Comparison of ENCODE assay signal across 9 cellular contexts in genomic region chr12:120457133-120457532, GRCh38. TPM values are rescaled to one million over a fixed set of nuclear protein-coding genes. Genes with fewer than 3 reads are reported as not detected.
DNase-seq lines count a peak whose midpoint lies in the region; ATAC-seq, FAIRE-seq and TF ChIP-seq lines count a peak whose summit lies in the region.
"Had no signal": no experiment of that assay in that cellular context is flagged by ENCODE, and none has a peak within 500 bp of the region (broad histone marks: within the 10 kb centered on the region; RNA-seq: fewer than 3 reads in every experiment).

No MANE protein-coding gene starts in this region.

- no peaks in the 10 kb centered on the region for H3K9me3 Mint-ChIP-seq in activated naive CD4-positive, alpha-beta T cell treated with anti-CD3 and anti-CD28 coated beads for 36 hours
- no peaks in the 10 kb centered on the region for H3K9me3 Mint-ChIP-seq in endodermal cell
- no peaks in the 10 kb centered on the region for H3K9me3 Mint-ChIP-seq in stimulated activated naive B cell treated with anti-CD40 and anti-IgM and Interleukin-4, amounts not matched to agents 10 μg/mL and 1 μg/mL and 100 μg/mL, for 72 hours

- DNase-seq in activated naive CD4-positive, alpha-beta T cell treated with anti-CD3 and anti-CD28 coated beads for 36 hours, result no peak
- DNase-seq in activated naive CD4-positive, alpha-beta T cell (lab: John Stamatoyannopoulos, UW), result no peak
- DNase-seq in NCI-H69 (lab: John Stamatoyannopoulos, UW) (peak; percentile 28), endodermal cell (peak; percentile 87), small intestine (no peak)
- DNase-seq in stimulated activated naive B cell treated with anti-CD40 and anti-IgM and Interleukin-4, amounts not matched to agents 10 μg/mL and 1 μg/mL and 100 μg/mL, for 72 hours, result no peak
- DNase-seq: mucosa of descending colon had no signal

- no peak overlapping the region for H3K4me3 ChIP-seq in endodermal cell (ENCODE audit: low read length)
- H3K4me3 ChIP-seq in small intestine (ENCODE audit: low read depth in 1 of 2, low read length in 2 of 2), result no peak overlapping the region
- H3K4me3 ChIP-seq: mucosa of descending colon had no signal

- H3K4me1 ChIP-seq in endodermal cell (ENCODE audit: control insufficient read depth, insufficient read depth, low read length) (peaks cover 4% of the 10 kb centered on the region), small intestine (ENCODE audit: control insufficient read depth in 2 of 2, insufficient read depth in 1 of 2, low read depth in 1 of 2, low read length in 1 of 2) (peaks cover 0 to 3% of the 10 kb centered on the region in 2 donors)

- H3K4me1 Mint-ChIP-seq in activated naive CD4-positive, alpha-beta T cell treated with anti-CD3 and anti-CD28 coated beads for 36 hours (ENCODE audit: low read depth), result peaks cover 3% of the 10 kb centered on the region
- no peaks in the 10 kb centered on the region for H3K4me1 Mint-ChIP-seq in endodermal cell
- peaks cover 8 to 21% of the 10 kb centered on the region in 2 donors for H3K4me1 Mint-ChIP-seq in stimulated activated naive B cell treated with anti-CD40 and anti-IgM and Interleukin-4, amounts not matched to agents 10 μg/mL and 1 μg/mL and 100 μg/mL, for 72 hours

- TF ChIP-seq CTCF in endodermal cell (conservative IDR thresholded peaks at IDR 0.05), result peak; percentile 78

- H3K36me3 Mint-ChIP-seq in activated naive CD4-positive, alpha-beta T cell treated with anti-CD3 and anti-CD28 coated beads for 36 hours (ENCODE audit: low read depth), result peaks cover 26% of the 10 kb centered on the region
- peaks cover 81% of the 10 kb centered on the region for H3K36me3 Mint-ChIP-seq in endodermal cell (ENCODE audit: low read depth)
- H3K36me3 Mint-ChIP-seq in stimulated activated naive B cell treated with anti-CD40 and anti-IgM and Interleukin-4, amounts not matched to agents 10 μg/mL and 1 μg/mL and 100 μg/mL, for 72 hours, result peaks cover 27 to 56% of the 10 kb centered on the region in 2 donors

- intact Hi-C loops in activated naive CD4-positive, alpha-beta T cell treated with anti-CD3 and anti-CD28 coated beads for 36 hours (cut with micrococcal nuclease), result no loop called here

- H3K36me3 ChIP-seq in endodermal cell (ENCODE audit: control insufficient read depth, insufficient read depth, low read length) (peaks cover 98% of the 10 kb centered on the region), small intestine (ENCODE audit: control insufficient read depth in 2 of 2, insufficient read depth in 2 of 2, low read length in 2 of 2) (peaks cover 16 to 19% of the 10 kb centered on the region in 2 donors)

- H3K27ac ChIP-seq in endodermal cell (ENCODE audit: low read depth, low read length) (no peak overlapping the region), small intestine (ENCODE audit: low read depth in 1 of 2, low read length in 1 of 2) (no peak overlapping the region)

- H3K4me3 Mint-ChIP-seq in activated naive CD4-positive, alpha-beta T cell treated with anti-CD3 and anti-CD28 coated beads for 36 hours, result no peak overlapping the region
- no peak overlapping the region for H3K4me3 Mint-ChIP-seq in endodermal cell
- H3K4me3 Mint-ChIP-seq in stimulated activated naive B cell treated with anti-CD40 and anti-IgM and Interleukin-4, amounts not matched to agents 10 μg/mL and 1 μg/mL and 100 μg/mL, for 72 hours, result no peak overlapping the region

- H3K9me3 ChIP-seq in endodermal cell (ENCODE audit: control insufficient read depth, low read length), result no peaks in the 10 kb centered on the region
- no peaks in the 10 kb centered on the region for H3K9me3 ChIP-seq in small intestine (ENCODE audit: control insufficient read depth, low read depth)
- H3K9me3 ChIP-seq: mucosa of descending colon had no signal

- WGBS in endodermal cell (ENCODE audit: insufficient coverage in 1 of 2, insufficient read length in 1 of 2), 2 experiments, result 91 to 100% methylated on average over 5 to 6 of the region's 6 CpGs
- 87 to 89% (median 89%) methylated on average over 6 of the region's 6 CpGs for WGBS in small intestine, 3 donors

- CTCF ChIA-PET in activated naive CD4-positive, alpha-beta T cell treated with anti-CD3 and anti-CD28 coated beads for 36 hours (lab: Charles Lee), result interaction anchor here (1.0 to 10.3 kb wide), 2 partner anchors 10 kb away, joined by 5 to 121 read pairs; partner anchors contain the start of gene SRSF9

- no peaks in the 10 kb centered on the region for H3K27me3 ChIP-seq in endodermal cell (ENCODE audit: control insufficient read depth, insufficient read depth, low read length, poor library complexity, severe bottlenecking)
- H3K27me3 ChIP-seq in small intestine (ENCODE audit: control insufficient read depth in 2 of 2, insufficient read depth in 2 of 2, low read length in 2 of 2), result no peaks in the 10 kb centered on the region

- peak overlapping the region; percentile 28 for H3K27ac Mint-ChIP-seq in activated naive CD4-positive, alpha-beta T cell treated with anti-CD3 and anti-CD28 coated beads for 36 hours
- peak overlapping the region; percentile 53 for H3K27ac Mint-ChIP-seq in endodermal cell
- H3K27ac Mint-ChIP-seq in stimulated activated naive B cell treated with anti-CD40 and anti-IgM and Interleukin-4, amounts not matched to agents 10 μg/mL and 1 μg/mL and 100 μg/mL, for 72 hours, result peak overlapping the region; percentile 80

- no peak for FAIRE-seq in small intestine (lab: Jason Lieb, UNC)

- no peak overlapping the region for H3K9ac ChIP-seq in endodermal cell (ENCODE audit: extremely low read depth, low read length, poor library complexity, severe bottlenecking)

- H3K27me3 Mint-ChIP-seq in activated naive CD4-positive, alpha-beta T cell treated with anti-CD3 and anti-CD28 coated beads for 36 hours (ENCODE audit: low read depth), result no peaks in the 10 kb centered on the region
- H3K27me3 Mint-ChIP-seq in endodermal cell (ENCODE audit: insufficient read depth), result no peaks in the 10 kb centered on the region
- no peaks in the 10 kb centered on the region for H3K27me3 Mint-ChIP-seq in stimulated activated naive B cell treated with anti-CD40 and anti-IgM and Interleukin-4, amounts not matched to agents 10 μg/mL and 1 μg/mL and 100 μg/mL, for 72 hours

- ATAC-seq in stimulated activated naive B cell treated with anti-CD40 and anti-IgM and Interleukin-4, amounts not matched to agents 10 μg/mL and 1 μg/mL and 100 μg/mL, for 72 hours (replicated peaks), result no peak
- ATAC-seq in GM18858 (IDR thresholded peaks at IDR 0.05; ENCODE audit: unreplicated experiment) (no peak), HG03045 (IDR thresholded peaks at IDR 0.05; ENCODE audit: unreplicated experiment) (no peak)
- ATAC-seq: mucosa of descending colon had no signal

RNA-seq across cellular contexts. Expression of gene GATC, which starts 10.9 kb away (rescaled TPM):
- 10 to 100 TPM; 33.1 to 35.3 TPM for total RNA-seq in activated naive CD4-positive, alpha-beta T cell treated with anti-CD3 and anti-CD28 coated beads for 36 hours
- total RNA-seq in endodermal cell, result 10 to 100 TPM; 24.5 to 33.2 TPM
- polyA plus RNA-seq in endodermal cell (2013, experiment 1 of 2), result 23.9 TPM
- 22.8 TPM for polyA plus RNA-seq in endodermal cell (2013, experiment 2 of 2)
- 10 to 100 TPM; 13.8 to 20.1 (median 16.3) TPM for polyA plus RNA-seq in small intestine

RNA-seq across cellular contexts. Expression of gene TRIAP1, which starts 10.9 kb away (rescaled TPM):
- 10 to 100 TPM; 56.8 to 59.2 TPM for total RNA-seq in activated naive CD4-positive, alpha-beta T cell treated with anti-CD3 and anti-CD28 coated beads for 36 hours
- total RNA-seq in endodermal cell, result 10 to 100 TPM; 31.6 to 34.8 TPM
- 47.9 TPM for polyA plus RNA-seq in endodermal cell (2013, experiment 1 of 2)
- polyA plus RNA-seq in endodermal cell (2013, experiment 2 of 2), result 46.5 TPM
- polyA plus RNA-seq in small intestine, result 10 to 100 TPM; 29.5 to 36.6 (median 35.3) TPM

RNA-seq across cellular contexts. Expression of gene SRSF9, which starts 12.4 kb away (rescaled TPM):
- 100 to 1,000 TPM; 164 to 171 TPM for total RNA-seq in activated naive CD4-positive, alpha-beta T cell treated with anti-CD3 and anti-CD28 coated beads for 36 hours
- 100 to 1,000 TPM; 291 to 324 TPM for total RNA-seq in endodermal cell
- polyA plus RNA-seq in endodermal cell (2013, experiment 1 of 2), result 223 TPM
- 209 TPM for polyA plus RNA-seq in endodermal cell (2013, experiment 2 of 2)
- 100 to 1,000 TPM in 2 of 3 donors, 10 to 100 TPM in 1; 96.6 to 136 (median 109) TPM for polyA plus RNA-seq in small intestine

RNA-seq across cellular contexts. Expression of gene COX6A1, which starts 19.2 kb away (rescaled TPM):
- 100 to 1,000 TPM; 536 to 540 TPM for total RNA-seq in activated naive CD4-positive, alpha-beta T cell treated with anti-CD3 and anti-CD28 coated beads for 36 hours
- total RNA-seq in endodermal cell, result 100 to 1,000 TPM; 344 to 354 TPM
- 576 TPM for polyA plus RNA-seq in endodermal cell (2013, experiment 1 of 2)
- polyA plus RNA-seq in endodermal cell (2013, experiment 2 of 2), result 530 TPM
- polyA plus RNA-seq in small intestine, result 1,000 to 10,000 TPM; 1,220 to 1,784 (median 1,572) TPM

RNA-seq across cellular contexts. Expression of gene DYNLL1, which starts 38.8 kb away (rescaled TPM):
- 10 to 100 TPM; 93.4 to 93.5 TPM for total RNA-seq in activated naive CD4-positive, alpha-beta T cell treated with anti-CD3 and anti-CD28 coated beads for 36 hours
- 100 to 1,000 TPM; 326 to 424 TPM for total RNA-seq in endodermal cell
- polyA plus RNA-seq in endodermal cell (2013, experiment 1 of 2), result 494 TPM
- polyA plus RNA-seq in endodermal cell (2013, experiment 2 of 2), result 464 TPM
- polyA plus RNA-seq in small intestine, result 100 to 1,000 TPM; 312 to 554 (median 440) TPM

Comparison
In these comparisons a context has a peak if more than half of its experiments do, and no peak if none do; other contexts are left out.
1. DNase-seq: peak in NCI-H69 (single experiment) and endodermal cell (single experiment); none in activated naive CD4-positive, alpha-beta T cell treated with anti-CD3 and anti-CD28 coated beads for 36 hours (single experiment), activated naive CD4-positive, alpha-beta T cell (0 of 4), stimulated activated naive B cell treated with anti-CD40 and anti-IgM and Interleukin-4, amounts not matched to agents 10 μg/mL and 1 μg/mL and 100 μg/mL, for 72 hours (single experiment) and small intestine (single experiment).
2. H3K27ac Mint-ChIP-seq: peak in every context shown above with its lines; median percentile 80 in stimulated activated naive B cell treated with anti-CD40 and anti-IgM and Interleukin-4, amounts not matched to agents 10 μg/mL and 1 μg/mL and 100 μg/mL, for 72 hours; 53 in endodermal cell; 28 in activated naive CD4-positive, alpha-beta T cell treated with anti-CD3 and anti-CD28 coated beads for 36 hours.